In the genomic region with DNA sequence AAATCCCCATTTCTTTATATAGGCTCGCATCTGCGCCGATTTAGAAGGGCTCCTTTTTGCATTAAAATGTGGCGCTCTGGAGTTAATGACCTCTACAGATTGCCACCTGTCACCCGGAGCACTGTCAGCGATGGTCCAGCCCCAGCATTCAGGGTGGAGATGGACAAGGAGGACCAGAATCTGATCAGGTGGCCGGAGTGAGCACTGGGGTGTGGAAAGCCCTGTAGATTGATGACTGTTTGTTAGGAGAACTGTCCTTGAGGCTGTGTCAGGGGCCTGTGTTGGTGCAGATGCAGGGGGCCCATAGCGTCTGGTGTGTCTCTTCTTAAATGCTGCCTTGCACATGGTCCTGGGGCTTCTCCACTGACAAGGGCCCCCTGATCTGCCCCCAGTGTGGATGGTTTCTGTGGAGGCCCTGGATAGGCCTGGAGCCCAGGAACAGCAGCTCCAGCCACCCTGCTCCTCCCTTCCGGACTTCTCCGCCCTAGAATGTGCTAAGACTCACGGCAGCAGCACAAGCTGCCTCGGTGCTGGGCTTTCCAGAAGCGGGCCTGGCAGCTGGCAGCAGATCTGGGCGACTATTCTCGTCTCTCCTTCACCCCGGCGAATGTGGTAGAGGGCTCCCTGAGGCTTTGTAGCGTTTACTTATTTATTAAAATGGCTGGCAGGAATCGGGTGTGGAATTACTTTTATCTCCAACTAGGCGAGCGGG, we compare ENCODE assay signal across 1 cellular context.
TF ChIP-seq lines count a peak whose summit lies in the region.

No MANE protein-coding gene starts in this region.

TF ChIP-seq in SK-N-SH treated with all-trans-retinoic acid at 6 μM for 48 hours, 23 proteins besides CTCF, POLR2A, EP300 and RAD21 (continued from another document):
- TF ChIP-seq, protein P1, sequence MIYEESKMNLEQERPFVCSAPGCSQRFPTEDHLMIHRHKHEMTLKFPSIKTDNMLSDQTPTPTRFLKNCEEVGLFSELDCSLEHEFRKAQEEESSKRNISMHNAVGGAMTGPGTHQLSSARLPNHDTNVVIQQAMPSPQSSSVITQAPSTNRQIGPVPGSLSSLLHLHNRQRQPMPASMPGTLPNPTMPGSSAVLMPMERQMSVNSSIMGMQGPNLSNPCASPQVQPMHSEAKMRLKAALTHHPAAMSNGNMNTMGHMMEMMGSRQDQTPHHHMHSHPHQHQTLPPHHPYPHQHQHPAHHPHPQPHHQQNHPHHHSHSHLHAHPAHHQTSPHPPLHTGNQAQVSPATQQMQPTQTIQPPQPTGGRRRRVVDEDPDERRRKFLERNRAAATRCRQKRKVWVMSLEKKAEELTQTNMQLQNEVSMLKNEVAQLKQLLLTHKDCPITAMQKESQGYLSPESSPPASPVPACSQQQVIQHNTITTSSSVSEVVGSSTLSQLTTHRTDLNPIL (CRISPR knock-in tag; IDR thresholded peaks at IDR 0.05; ENCODE audit: low read depth), result no peak
- no peak for TF ChIP-seq SNAI2 (CRISPR knock-in tag; IDR thresholded peaks at IDR 0.05)
- no peak for TF ChIP-seq CSDC2 (CRISPR knock-in tag; IDR thresholded peaks at IDR 0.05)
- TF ChIP-seq PPARA (CRISPR knock-in tag; IDR thresholded peaks at IDR 0.05; ENCODE audit: borderline replicate concordance), result no peak
- no peak for TF ChIP-seq ZFP3 (CRISPR knock-in tag; IDR thresholded peaks at IDR 0.05)
- no peak for TF ChIP-seq BACH2 (CRISPR knock-in tag; IDR thresholded peaks at IDR 0.05; ENCODE audit: borderline replicate concordance)
- no peak for TF ChIP-seq TOX (CRISPR knock-in tag; IDR thresholded peaks at IDR 0.05; ENCODE audit: borderline replicate concordance)
- no peak for TF ChIP-seq ZNF8 (CRISPR knock-in tag; IDR thresholded peaks at IDR 0.05)
- TF ChIP-seq ISL1 (CRISPR knock-in tag; IDR thresholded peaks at IDR 0.05), result no peak
